Comparison of ENCODE assay signal across 15 cellular contexts in genomic region chr9:136235709-136236455, GRCh38. TPM values are rescaled to one million over a fixed set of nuclear protein-coding genes. Genes with fewer than 3 reads are reported as not detected.
A peak's percentile ranks its signal among the peaks of the same experiment; 100 is the strongest.
DNase-seq lines count a peak whose midpoint lies in the region; ATAC-seq and TF ChIP-seq lines count a peak whose summit lies in the region.
"Had no signal": no experiment of that assay in that cellular context is flagged by ENCODE, and none has a peak within 500 bp of the region (broad histone marks: within the 10 kb centered on the region; RNA-seq: fewer than 3 reads in every experiment).

No MANE protein-coding gene starts in this region.

- H3K27ac ChIP-seq in HEK293 (ENCODE audit: extremely low read depth, low read depth, low read length) (no peak overlapping the region), transverse colon (no peak overlapping the region)
- H3K27ac ChIP-seq: 22Rv1 had no signal

- H3K4me3 ChIP-seq in HEK293 (ENCODE audit: low read depth, low read length) (no peak overlapping the region), transverse colon (no peak overlapping the region)

- no peaks in the 10 kb centered on the region for H3K9me3 ChIP-seq in HEK293 (ENCODE audit: control insufficient read depth, insufficient read depth, low read depth, low read length)
- H3K9me3 ChIP-seq in transverse colon, result no peaks in the 10 kb centered on the region

- intact Hi-C loops in transverse colon (cut with DNase I; ENCODE audit: low total_unique reads), result no loop called here

- no peak for TF ChIP-seq EP300 in transverse colon (IDR thresholded peaks at IDR 0.05; ENCODE audit: low read depth)

- H3K27me3 ChIP-seq in transverse colon, result no peaks in the 10 kb centered on the region

- CTCF ChIA-PET in HEK293 (lab: Yijun Ruan, JAX), result interaction anchor here (0.9 to 1.4 kb wide), 3 partner anchors 9 to 48 kb away, joined by 3 to 6 read pairs (median 5); no protein-coding TSS in a partner anchor

- no peaks in the 10 kb centered on the region for H3K27me3 Mint-ChIP-seq in activated T-cell treated with anti-CD3 and anti-CD28 coated beads, Interleukin-2, amount 50 U/mL, for 24 hours
- no peaks in the 10 kb centered on the region for H3K27me3 Mint-ChIP-seq in naive B cell
- H3K27me3 Mint-ChIP-seq: CD4-positive, alpha-beta T cell had no signal

- no peak for DNase-seq in activated T-cell treated with anti-CD3 and anti-CD28 coated beads, Interleukin-2, amount 50 U/mL, for 24 hours
- no peak for DNase-seq in activated T-cell treated with anti-CD3 and anti-CD28 coated beads for 4 hours
- peak; percentile 53 for DNase-seq in cerebellar cortex (ENCODE audit: low spot score)
- DNase-seq in naive B cell, result no peak
- DNase-seq in transverse colon, result no peak
- DNase-seq in effector CD8-positive, alpha-beta T cell (lab: John Stamatoyannopoulos, UW), result no peak
- DNase-seq in Kasumi-1 (lab: John Stamatoyannopoulos, UW), result no peak
- DNase-seq: CD4-positive, alpha-beta T cell; DMS153; DMS79 treated with DMSO at 0.1 percent for 48 hours; EL; GDM1 had no signal

- H3K9me3 Mint-ChIP-seq in activated T-cell treated with anti-CD3 and anti-CD28 coated beads, Interleukin-2, amount 50 U/mL, for 24 hours, result no peaks in the 10 kb centered on the region
- H3K9me3 Mint-ChIP-seq in naive B cell, result no peaks in the 10 kb centered on the region
- H3K9me3 Mint-ChIP-seq: CD4-positive, alpha-beta T cell had no signal

- TF ChIP-seq CTCF in HEK293 (tag by site-specific recombination; IDR thresholded peaks at IDR 0.05), result no peak
- no peak for TF ChIP-seq CTCF in transverse colon (IDR thresholded peaks at IDR 0.05)

- peaks cover 79% of the 10 kb centered on the region for H3K36me3 Mint-ChIP-seq in activated T-cell treated with anti-CD3 and anti-CD28 coated beads, Interleukin-2, amount 50 U/mL, for 24 hours (ENCODE audit: low read depth)
- H3K36me3 Mint-ChIP-seq in naive B cell, result peaks cover 5 to 20% of the 10 kb centered on the region in 2 donors

- TF ChIP-seq POLR2A in transverse colon (IDR thresholded peaks at IDR 0.05), result no peak

- in situ Hi-C loops in transverse colon (cut with MboI; ENCODE audit: low pct_ligation_motif_present in 1 of 4, low pct_unique_long_range_greater_than_20kb in 1 of 4, low sequenced_read_pairs in 3 of 4), result no loop called here

- no peak overlapping the region for H3K4me3 Mint-ChIP-seq in activated T-cell treated with anti-CD3 and anti-CD28 coated beads, Interleukin-2, amount 50 U/mL, for 24 hours
- H3K4me3 Mint-ChIP-seq in naive B cell, result peak overlapping the region in 3 of 8 donors; percentile 20 to 64 (median 21)
- H3K4me3 Mint-ChIP-seq: CD4-positive, alpha-beta T cell had no signal

- no peaks in the 10 kb centered on the region for H3K4me1 ChIP-seq in HEK293 (ENCODE audit: control insufficient read depth, insufficient read depth, low read length)
- peaks cover 0 to 17% (median 6%) of the 10 kb centered on the region in 4 donors for H3K4me1 ChIP-seq in transverse colon

- ATAC-seq in naive B cell (ENCODE audit: low read depth in 2 of 2), result no peak
- ATAC-seq: HCT116 had no signal

- peak overlapping the region; percentile 22 for H3K27ac Mint-ChIP-seq in activated T-cell treated with anti-CD3 and anti-CD28 coated beads, Interleukin-2, amount 50 U/mL, for 24 hours
- peak overlapping the region in 4 of 6 donors; percentile 15 to 79 (median 50) for H3K27ac Mint-ChIP-seq in naive B cell
- H3K27ac Mint-ChIP-seq: CD4-positive, alpha-beta T cell had no signal

- H3K4me1 Mint-ChIP-seq in activated T-cell treated with anti-CD3 and anti-CD28 coated beads, Interleukin-2, amount 50 U/mL, for 24 hours (ENCODE audit: low read depth), result peaks cover 58% of the 10 kb centered on the region
- peaks cover 63 to 87% (median 81%) of the 10 kb centered on the region in 3 donors for H3K4me1 Mint-ChIP-seq in naive B cell

- 92 to 100% methylated on average over 4 to 26 of the region's 27 CpGs for WGBS in transverse colon (ENCODE audit: low coverage in 1 of 2), 2 donors

- POLR2A ChIA-PET in HEK293 (lab: Yijun Ruan, JAX), result no interaction called here

- H3K36me3 ChIP-seq in HEK293 (ENCODE audit: control insufficient read depth in 2 of 2, insufficient read depth in 1 of 2, low read length in 2 of 2), result peaks cover 0 to 52% of the 10 kb centered on the region in 2 experiments; a peak in 1 of 3 replicates
- no peaks in the 10 kb centered on the region for H3K36me3 ChIP-seq in transverse colon

TF ChIP-seq in HEK293, 187 proteins besides CTCF, POLR2A, EP300 and RAD21:
- TF ChIP-seq ZNF398 (tag by site-specific recombination; IDR thresholded peaks at IDR 0.05) (no peak), ZNF600 (tag by site-specific recombination; IDR thresholded peaks at IDR 0.05) (0 out of 2 replicates have a peak, but pooled peaks have one; percentile 38)

RNA-seq across cellular contexts. Expression of gene QSOX2, which starts 9.7 kb away (rescaled TPM):
- polyA plus RNA-seq in naive B cell (ENCODE audit: low read depth in 6 of 6), result 1 to 10 TPM; 2.8 to 4.6 (median 3.7) TPM
- total RNA-seq in transverse colon, result 10 to 100 TPM in 1 of 4 donors, 1 to 10 TPM in 3; 3.7 to 18.1 (median 4.8) TPM

RNA-seq across cellular contexts. Expression of gene LHX3, which starts 31.0 kb away (rescaled TPM):
- not detected for polyA plus RNA-seq in naive B cell (ENCODE audit: low read depth in 6 of 6)
- not detected for total RNA-seq in transverse colon
